In genomic region chr3:23648326-23648964, GRCh38 we compare ENCODE assay signal across 14 cellular contexts.
A peak's percentile ranks its signal among the peaks of the same experiment; 100 is the strongest.
DNase-seq lines count a peak whose midpoint lies in the region; ATAC-seq, FAIRE-seq and TF ChIP-seq lines count a peak whose summit lies in the region.
"Had no signal": no experiment of that assay in that cellular context is flagged by ENCODE, and none has a peak within 500 bp of the region (broad histone marks: within the 10 kb centered on the region; RNA-seq: fewer than 3 reads in every experiment).

No MANE protein-coding gene starts in this region.

- peaks cover 13% of the 10 kb centered on the region for H3K4me1 ChIP-seq in endothelial cell of umbilical vein (ENCODE audit: control insufficient read depth, extremely low read depth, insufficient read depth, low read length)
- H3K4me1 ChIP-seq in naive thymus-derived CD4-positive, alpha-beta T cell (ENCODE audit: control insufficient read depth in 2 of 2, insufficient read depth in 2 of 2, low read length in 2 of 2): no peaks in the 10 kb centered on the region

- no peak overlapping the region for H3K4me3 Mint-ChIP-seq in naive thymus-derived CD4-positive, alpha-beta T cell
- no peak overlapping the region for H3K4me3 Mint-ChIP-seq in activated CD8-positive, alpha-beta memory T cell treated with anti-CD3 and anti-CD28 coated beads, Interleukin-2, amount 10 ng/mL, durations not matched to agents 7 days and 5 days
- no peak overlapping the region for H3K4me3 Mint-ChIP-seq in activated CD4-positive, alpha-beta memory T cell treated with anti-CD3 and anti-CD28 coated beads, Interleukin-2, amount 10 ng/mL, durations not matched to agents 7 days and 5 days
- H3K4me3 Mint-ChIP-seq: activated CD4-positive, alpha-beta T cell treated with anti-CD3 and anti-CD28 coated beads, Interleukin-2, amount 10 ng/mL, durations not matched to agents 24 days and 14 days; activated naive CD4-positive, alpha-beta T cell treated with anti-CD3 and anti-CD28 coated beads, Interleukin-2, amount 10 ng/mL, durations not matched to agents 7 days and 5 days had no signal

- no peak overlapping the region for H3K9ac ChIP-seq in endothelial cell of umbilical vein (replicated peaks; ENCODE audit: extremely low read depth, insufficient read depth, low read length)

- dilution Hi-C loops in endothelial cell of umbilical vein (cut with MboI; ENCODE audit: extremely low pct_ligation_motif_present, low sequenced_read_pairs): no loop called here

- BruUV-seq in endothelial cell of umbilical vein (replicated peaks; lab: Mats Ljungman, UMichigan): no TSS peak

- H3K4me2 ChIP-seq in endothelial cell of umbilical vein (ENCODE audit: insufficient read depth, low read length): no peak overlapping the region

- H3K79me2 ChIP-seq in endothelial cell of umbilical vein (ENCODE audit: control insufficient read depth, insufficient read depth, low read length): no peaks in the 10 kb centered on the region

- no peak overlapping the region for H3K4me3 ChIP-seq in endothelial cell of umbilical vein (replicated peaks in 1 of 3; ENCODE audit: insufficient read depth in 1 of 3, low read depth in 1 of 3, low read length in 3 of 3)
- H3K4me3 ChIP-seq in naive thymus-derived CD4-positive, alpha-beta T cell (ENCODE audit: low read length): no peak overlapping the region
- H3K4me3 ChIP-seq: thoracic aorta had no signal

- H3K9me3 Mint-ChIP-seq in naive thymus-derived CD4-positive, alpha-beta T cell: peaks cover 0 to 3% (median 0%) of the 10 kb centered on the region in 11 donors
- no peaks in the 10 kb centered on the region for H3K9me3 Mint-ChIP-seq in activated CD8-positive, alpha-beta memory T cell treated with anti-CD3 and anti-CD28 coated beads, Interleukin-2, amount 10 ng/mL, durations not matched to agents 7 days and 5 days (ENCODE audit: low read depth)
- H3K9me3 Mint-ChIP-seq in activated CD4-positive, alpha-beta memory T cell treated with anti-CD3 and anti-CD28 coated beads, Interleukin-2, amount 10 ng/mL, durations not matched to agents 7 days and 5 days: no peaks in the 10 kb centered on the region
- H3K9me3 Mint-ChIP-seq: activated CD4-positive, alpha-beta T cell treated with anti-CD3 and anti-CD28 coated beads, Interleukin-2, amount 10 ng/mL, durations not matched to agents 24 days and 14 days; activated naive CD4-positive, alpha-beta T cell treated with anti-CD3 and anti-CD28 coated beads, Interleukin-2, amount 10 ng/mL, durations not matched to agents 7 days and 5 days had no signal

- H3K27me3 ChIP-seq in endothelial cell of umbilical vein (ENCODE audit: control insufficient read depth in 2 of 2, insufficient read depth in 2 of 2, low read length in 2 of 2): no peaks in the 10 kb centered on the region
- no peaks in the 10 kb centered on the region for H3K27me3 ChIP-seq in naive thymus-derived CD4-positive, alpha-beta T cell (ENCODE audit: control insufficient read depth in 2 of 2, insufficient read depth in 2 of 2, low read length in 2 of 2)

- ATAC-seq in naive thymus-derived CD4-positive, alpha-beta T cell: no peak
- no peak for ATAC-seq in activated CD8-positive, alpha-beta memory T cell treated with anti-CD3 and anti-CD28 coated beads, Interleukin-2, amount 10 ng/mL, durations not matched to agents 7 days and 5 days

- DNase-seq in G401 (ENCODE audit: low spot score): peak; percentile 65
- peak; percentile 84 for DNase-seq in NCI-H82 treated with DMSO at 0.1 percent for 48 hours (lab: John Stamatoyannopoulos, UW; ENCODE audit: unreplicated experiment)
- peak; percentile 26 for DNase-seq in endothelial cell of umbilical vein (ENCODE audit: low read depth, low spot score)
- peak; percentile 43 for DNase-seq in myocyte (ENCODE audit: low read depth)
- DNase-seq in naive thymus-derived CD4-positive, alpha-beta T cell: no peak
- DNase-seq in activated CD8-positive, alpha-beta memory T cell treated with anti-CD3 and anti-CD28 coated beads, Interleukin-2, amount 10 ng/mL, durations not matched to agents 7 days and 5 days: no peak
- DNase-seq in SHP77 treated with DMSO at 0.1 percent for 48 hours (lab: John Stamatoyannopoulos, UW): no peak
- no peak for DNase-seq in activated CD4-positive, alpha-beta memory T cell treated with anti-CD3 and anti-CD28 coated beads, Interleukin-2, amount 10 ng/mL, durations not matched to agents 7 days and 5 days
- DNase-seq: activated CD4-positive, alpha-beta T cell treated with anti-CD3 and anti-CD28 coated beads, Interleukin-2, amount 10 ng/mL, durations not matched to agents 24 days and 14 days; activated naive CD4-positive, alpha-beta T cell treated with anti-CD3 and anti-CD28 coated beads, Interleukin-2, amount 10 ng/mL, durations not matched to agents 7 days and 5 days; DMS79; NCI-H187 treated with DMSO at 0.1 percent for 48 hours had no signal

- intact Hi-C loops in endothelial cell of umbilical vein (cut with micrococcal nuclease): no loop called here
- intact Hi-C loops in naive thymus-derived CD4-positive, alpha-beta T cell (cut with micrococcal nuclease): no loop called here

- in situ Hi-C loops in G401 (cut with HindIII; ENCODE audit: low sequenced_read_pairs): no loop called here

- H3K27me3 Mint-ChIP-seq in naive thymus-derived CD4-positive, alpha-beta T cell: peaks cover 0 to 6% (median 4%) of the 10 kb centered on the region in 5 donors
- H3K27me3 Mint-ChIP-seq in activated CD8-positive, alpha-beta memory T cell treated with anti-CD3 and anti-CD28 coated beads, Interleukin-2, amount 10 ng/mL, durations not matched to agents 7 days and 5 days: peaks cover 17% of the 10 kb centered on the region
- no peaks in the 10 kb centered on the region for H3K27me3 Mint-ChIP-seq in activated CD4-positive, alpha-beta memory T cell treated with anti-CD3 and anti-CD28 coated beads, Interleukin-2, amount 10 ng/mL, durations not matched to agents 7 days and 5 days
- H3K27me3 Mint-ChIP-seq: activated CD4-positive, alpha-beta T cell treated with anti-CD3 and anti-CD28 coated beads, Interleukin-2, amount 10 ng/mL, durations not matched to agents 24 days and 14 days had no signal

- POLR2A ChIA-PET in endothelial cell of umbilical vein (lab: Charles Lee): no interaction called here
- POLR2A ChIA-PET in naive thymus-derived CD4-positive, alpha-beta T cell (lab: Charles Lee): no interaction called here
- POLR2A ChIA-PET in activated CD4-positive, alpha-beta memory T cell treated with anti-CD3 and anti-CD28 coated beads, Interleukin-2, amount 10 ng/mL, durations not matched to agents 7 days and 5 days (lab: Charles Lee): interaction anchor here (1.3 kb wide), 1 partner anchor 12 kb away, joined by 3 read pairs; no protein-coding TSS in a partner anchor

- FAIRE-seq in endothelial cell of umbilical vein (lab: Jason Lieb, UNC): no peak

- TF ChIP-seq CTCF in endothelial cell of umbilical vein (IDR thresholded peaks at IDR 0.05; ENCODE audit: extremely low read depth in 1 of 2, insufficient read depth in 1 of 2, low read depth in 1 of 2, low read length in 2 of 2): no peak

- H3K9me1 ChIP-seq in endothelial cell of umbilical vein (replicated peaks; ENCODE audit: control insufficient read depth, extremely low read depth, insufficient read depth, low read length): no peaks in the 10 kb centered on the region

- no peak overlapping the region for H3K27ac ChIP-seq in endothelial cell of umbilical vein (ENCODE audit: insufficient read depth, low read depth, low read length)
- no peak overlapping the region for H3K27ac ChIP-seq in naive thymus-derived CD4-positive, alpha-beta T cell (ENCODE audit: low read depth, low read length)
- H3K27ac ChIP-seq: HL-60, thoracic aorta had no signal

- H3K9me3 ChIP-seq in endothelial cell of umbilical vein (replicated peaks; ENCODE audit: control insufficient read depth, insufficient read depth, low read length): no peaks in the 10 kb centered on the region
- H3K9me3 ChIP-seq in naive thymus-derived CD4-positive, alpha-beta T cell (ENCODE audit: control insufficient read depth in 2 of 3, low read length in 3 of 3): no peaks in the 10 kb centered on the region
- H3K9me3 ChIP-seq: thoracic aorta had no signal

- H4K20me1 ChIP-seq in endothelial cell of umbilical vein (replicated peaks; ENCODE audit: control insufficient read depth, extremely low read depth, insufficient read depth, low read length): no peaks in the 10 kb centered on the region

- peaks cover 0 to 4% (median 0%) of the 10 kb centered on the region in 7 donors for H3K4me1 Mint-ChIP-seq in naive thymus-derived CD4-positive, alpha-beta T cell
- no peaks in the 10 kb centered on the region for H3K4me1 Mint-ChIP-seq in activated CD8-positive, alpha-beta memory T cell treated with anti-CD3 and anti-CD28 coated beads, Interleukin-2, amount 10 ng/mL, durations not matched to agents 7 days and 5 days
- H3K4me1 Mint-ChIP-seq in activated CD4-positive, alpha-beta memory T cell treated with anti-CD3 and anti-CD28 coated beads, Interleukin-2, amount 10 ng/mL, durations not matched to agents 7 days and 5 days: peaks cover 1% of the 10 kb centered on the region

- H3K27ac Mint-ChIP-seq in naive thymus-derived CD4-positive, alpha-beta T cell: no peak overlapping the region
- no peak overlapping the region for H3K27ac Mint-ChIP-seq in activated CD8-positive, alpha-beta memory T cell treated with anti-CD3 and anti-CD28 coated beads, Interleukin-2, amount 10 ng/mL, durations not matched to agents 7 days and 5 days
- H3K27ac Mint-ChIP-seq in activated CD4-positive, alpha-beta memory T cell treated with anti-CD3 and anti-CD28 coated beads, Interleukin-2, amount 10 ng/mL, durations not matched to agents 7 days and 5 days: no peak overlapping the region
- H3K27ac Mint-ChIP-seq: activated CD4-positive, alpha-beta T cell treated with anti-CD3 and anti-CD28 coated beads, Interleukin-2, amount 10 ng/mL, durations not matched to agents 24 days and 14 days; activated naive CD4-positive, alpha-beta T cell treated with anti-CD3 and anti-CD28 coated beads, Interleukin-2, amount 10 ng/mL, durations not matched to agents 7 days and 5 days had no signal

- no peak for TF ChIP-seq POLR2A in endothelial cell of umbilical vein (IDR thresholded peaks at IDR 0.05; ENCODE audit: low read depth, low read length)

- H3K36me3 ChIP-seq in endothelial cell of umbilical vein (ENCODE audit: control insufficient read depth in 2 of 2, extremely low read depth in 1 of 2, insufficient read depth in 2 of 2, low read length in 2 of 2): no peaks in the 10 kb centered on the region
- H3K36me3 ChIP-seq in naive thymus-derived CD4-positive, alpha-beta T cell (ENCODE audit: control insufficient read depth in 2 of 3, insufficient read depth in 3 of 3, low read length in 3 of 3): no peaks in the 10 kb centered on the region
- H3K36me3 ChIP-seq: thoracic aorta had no signal

- H2AFZ ChIP-seq in endothelial cell of umbilical vein (ENCODE audit: low read depth, low read length): peak overlapping the region; percentile 17

- CTCF ChIA-PET in endothelial cell of umbilical vein (lab: Charles Lee): interaction anchor here (0.7 to 1.9 kb wide), 9 partner anchors 8 to 271 kb away, joined by 3 to 10 read pairs (median 3); no protein-coding TSS in a partner anchor
- CTCF ChIA-PET in naive thymus-derived CD4-positive, alpha-beta T cell (lab: Charles Lee): no interaction called here
- CTCF ChIA-PET in activated CD8-positive, alpha-beta memory T cell treated with anti-CD3 and anti-CD28 coated beads, Interleukin-2, amount 10 ng/mL, durations not matched to agents 7 days and 5 days (lab: Charles Lee): no interaction called here
- CTCF ChIA-PET in activated CD4-positive, alpha-beta memory T cell treated with anti-CD3 and anti-CD28 coated beads, Interleukin-2, amount 10 ng/mL, durations not matched to agents 7 days and 5 days (lab: Charles Lee): no interaction called here

- H3K36me3 Mint-ChIP-seq in naive thymus-derived CD4-positive, alpha-beta T cell: no peaks in the 10 kb centered on the region
- no peaks in the 10 kb centered on the region for H3K36me3 Mint-ChIP-seq in activated CD8-positive, alpha-beta memory T cell treated with anti-CD3 and anti-CD28 coated beads, Interleukin-2, amount 10 ng/mL, durations not matched to agents 7 days and 5 days
- H3K36me3 Mint-ChIP-seq in activated CD4-positive, alpha-beta memory T cell treated with anti-CD3 and anti-CD28 coated beads, Interleukin-2, amount 10 ng/mL, durations not matched to agents 7 days and 5 days (ENCODE audit: low read depth): no peaks in the 10 kb centered on the region
- H3K36me3 Mint-ChIP-seq: activated naive CD4-positive, alpha-beta T cell treated with anti-CD3 and anti-CD28 coated beads, Interleukin-2, amount 10 ng/mL, durations not matched to agents 7 days and 5 days had no signal

Comparison
In these comparisons a context has a peak if more than half of its experiments do, and no peak if none do; other contexts are left out.
1. DNase-seq: peak in G401 (single experiment), NCI-H82 treated with DMSO at 0.1 percent for 48 hours (single experiment), endothelial cell of umbilical vein (single experiment) and myocyte (single experiment); none in naive thymus-derived CD4-positive, alpha-beta T cell (0 of 9), activated CD8-positive, alpha-beta memory T cell treated with anti-CD3 and anti-CD28 coated beads, Interleukin-2, amount 10 ng/mL, durations not matched to agents 7 days and 5 days (single experiment), SHP77 treated with DMSO at 0.1 percent for 48 hours (single experiment) and activated CD4-positive, alpha-beta memory T cell treated with anti-CD3 and anti-CD28 coated beads, Interleukin-2, amount 10 ng/mL, durations not matched to agents 7 days and 5 days (single experiment).